8 cellular contexts compared by ENCODE assay signal in genomic region chr12:121806556-121807308, GRCh38. TPM values are rescaled to one million over a fixed set of nuclear protein-coding genes. Genes with fewer than 3 reads are reported as not detected.
A peak's percentile ranks its signal among the peaks of the same experiment; 100 is the strongest.
DNase-seq lines count a peak whose midpoint lies in the region; ATAC-seq lines count a peak whose summit lies in the region.

No MANE protein-coding gene starts in this region.

- CTCF ChIA-PET in activated naive CD4-positive, alpha-beta T cell treated with anti-CD3 and anti-CD28 coated beads, Interleukin-2, amount 10 ng/mL, durations not matched to agents 7 days and 5 days (lab: Charles Lee) = interaction anchor here (0.8 to 16.5 kb wide), 3 partner anchors 9 to 82 kb away, joined by 3 to 575 read pairs (median 3); partner anchors contain the start of genes PSMD9, RHOF and SETD1B

- H3K27ac Mint-ChIP-seq in activated naive CD4-positive, alpha-beta T cell treated with anti-CD3 and anti-CD28 coated beads, Interleukin-2, amount 10 ng/mL, durations not matched to agents 7 days and 5 days = peak overlapping the region; percentile 89
- peak overlapping the region; percentile 61 for H3K27ac Mint-ChIP-seq in activated T-helper 2 cell treated with anti-CD3 and anti-CD28 coated beads, Interferon-gamma antibody, Interleukin-2, Interleukin-4, amounts not matched to agents 10 μg/mL and 5 μg/mL and 100 μg/mL, durations not matched to agents 14 hours and 24 hours and 36 hours
- peak overlapping the region; percentile 70 to 93 for H3K27ac Mint-ChIP-seq in stimulated activated naive CD8-positive, alpha-beta T cell treated with anti-CD3 and anti-CD28 coated beads, Interleukin-15, amount 100 ng/mL, for 72 hours

- no peaks in the 10 kb centered on the region for H3K9me3 Mint-ChIP-seq in activated naive CD4-positive, alpha-beta T cell treated with anti-CD3 and anti-CD28 coated beads, Interleukin-2, amount 10 ng/mL, durations not matched to agents 7 days and 5 days
- no peaks in the 10 kb centered on the region for H3K9me3 Mint-ChIP-seq in activated T-helper 2 cell treated with anti-CD3 and anti-CD28 coated beads, Interferon-gamma antibody, Interleukin-2, Interleukin-4, amounts not matched to agents 10 μg/mL and 5 μg/mL and 100 μg/mL, durations not matched to agents 14 hours and 24 hours and 36 hours
- H3K9me3 Mint-ChIP-seq in stimulated activated naive CD8-positive, alpha-beta T cell treated with anti-CD3 and anti-CD28 coated beads, Interleukin-15, amount 100 ng/mL, for 72 hours = no peaks in the 10 kb centered on the region

- peak overlapping the region; percentile 94 for H3K4me3 Mint-ChIP-seq in activated naive CD4-positive, alpha-beta T cell treated with anti-CD3 and anti-CD28 coated beads, Interleukin-2, amount 10 ng/mL, durations not matched to agents 7 days and 5 days
- H3K4me3 Mint-ChIP-seq in activated T-helper 2 cell treated with anti-CD3 and anti-CD28 coated beads, Interferon-gamma antibody, Interleukin-2, Interleukin-4, amounts not matched to agents 10 μg/mL and 5 μg/mL and 100 μg/mL, durations not matched to agents 14 hours and 24 hours and 36 hours (ENCODE audit: low read depth) = peak overlapping the region; percentile 97
- peak overlapping the region; percentile 88 to 89 for H3K4me3 Mint-ChIP-seq in stimulated activated naive CD8-positive, alpha-beta T cell treated with anti-CD3 and anti-CD28 coated beads, Interleukin-15, amount 100 ng/mL, for 72 hours

- intact Hi-C loops in activated T-helper 2 cell treated with anti-CD3 and anti-CD28 coated beads, Interferon-gamma antibody, Interleukin-2, Interleukin-4, amounts not matched to agents 10 μg/mL and 5 μg/mL and 100 μg/mL, durations not matched to agents 14 hours and 24 hours and 36 hours (cut with micrococcal nuclease) = loop anchor here (10.0 kb wide), 2 partner anchors 342 to 698 kb away; partner anchors contain the start of gene ZCCHC8

- no peaks in the 10 kb centered on the region for H3K27me3 Mint-ChIP-seq in activated naive CD4-positive, alpha-beta T cell treated with anti-CD3 and anti-CD28 coated beads, Interleukin-2, amount 10 ng/mL, durations not matched to agents 7 days and 5 days
- no peaks in the 10 kb centered on the region for H3K27me3 Mint-ChIP-seq in activated T-helper 2 cell treated with anti-CD3 and anti-CD28 coated beads, Interferon-gamma antibody, Interleukin-2, Interleukin-4, amounts not matched to agents 10 μg/mL and 5 μg/mL and 100 μg/mL, durations not matched to agents 14 hours and 24 hours and 36 hours (ENCODE audit: low read depth)
- no peaks in the 10 kb centered on the region for H3K27me3 Mint-ChIP-seq in stimulated activated naive CD8-positive, alpha-beta T cell treated with anti-CD3 and anti-CD28 coated beads, Interleukin-15, amount 100 ng/mL, for 72 hours

- peaks cover 52% of the 10 kb centered on the region for H3K4me1 Mint-ChIP-seq in activated naive CD4-positive, alpha-beta T cell treated with anti-CD3 and anti-CD28 coated beads, Interleukin-2, amount 10 ng/mL, durations not matched to agents 7 days and 5 days
- peaks cover 28% of the 10 kb centered on the region for H3K4me1 Mint-ChIP-seq in activated T-helper 2 cell treated with anti-CD3 and anti-CD28 coated beads, Interferon-gamma antibody, Interleukin-2, Interleukin-4, amounts not matched to agents 10 μg/mL and 5 μg/mL and 100 μg/mL, durations not matched to agents 14 hours and 24 hours and 36 hours (ENCODE audit: low read depth)
- peaks cover 63% of the 10 kb centered on the region for H3K4me1 Mint-ChIP-seq in stimulated activated naive CD8-positive, alpha-beta T cell treated with anti-CD3 and anti-CD28 coated beads, Interleukin-15, amount 100 ng/mL, for 72 hours

- H3K36me3 Mint-ChIP-seq in activated naive CD4-positive, alpha-beta T cell treated with anti-CD3 and anti-CD28 coated beads, Interleukin-2, amount 10 ng/mL, durations not matched to agents 7 days and 5 days = peaks cover 52% of the 10 kb centered on the region
- peaks cover 57% of the 10 kb centered on the region for H3K36me3 Mint-ChIP-seq in activated T-helper 2 cell treated with anti-CD3 and anti-CD28 coated beads, Interferon-gamma antibody, Interleukin-2, Interleukin-4, amounts not matched to agents 10 μg/mL and 5 μg/mL and 100 μg/mL, durations not matched to agents 14 hours and 24 hours and 36 hours (ENCODE audit: low read depth)

- no peak for ATAC-seq in stimulated activated naive CD8-positive, alpha-beta T cell treated with anti-CD3 and anti-CD28 coated beads, Interleukin-15, amount 100 ng/mL, for 72 hours

- no peak for DNase-seq in activated naive CD4-positive, alpha-beta T cell treated with anti-CD3 and anti-CD28 coated beads, Interleukin-2, amount 10 ng/mL, durations not matched to agents 7 days and 5 days
- DNase-seq in activated naive CD4-positive, alpha-beta T cell (lab: John Stamatoyannopoulos, UW) = no peak
- DNase-seq in activated T-helper 2 cell treated with anti-CD3 and anti-CD28 coated beads, Interferon-gamma antibody, Interleukin-2, Interleukin-4, amounts not matched to agents 10 μg/mL and 5 μg/mL and 100 μg/mL, durations not matched to agents 14 hours and 24 hours and 36 hours (ENCODE audit: low spot score) = no peak
- DNase-seq in islet precursor cell = peak; percentile 69
- no peak for DNase-seq in stimulated activated naive CD8-positive, alpha-beta T cell treated with anti-CD3 and anti-CD28 coated beads, Interleukin-15, amount 100 ng/mL, for 72 hours
- DNase-seq in T-helper 9 cell = no peak
- DNase-seq in mucosa of gallbladder (ENCODE audit: low spot score) = no peak
- DNase-seq in epidermal melanocyte (ENCODE audit: insufficient read length, low spot score) = no peak

RNA-seq across cellular contexts. Expression of gene SETD1B, which starts 2.9 kb away (rescaled TPM):
- 23.3 and 24.0 TPM in 2 replicates for total RNA-seq in activated T-helper 2 cell treated with anti-CD3 and anti-CD28 coated beads, Interferon-gamma antibody, Interleukin-2, Interleukin-4, amounts not matched to agents 10 μg/mL and 5 μg/mL and 100 μg/mL, durations not matched to agents 14 hours and 24 hours and 36 hours
- 35.5 TPM for total RNA-seq in mucosa of gallbladder

RNA-seq across cellular contexts. Expression of gene RHOF, which starts 13.2 kb away (rescaled TPM):
- total RNA-seq in activated T-helper 2 cell treated with anti-CD3 and anti-CD28 coated beads, Interferon-gamma antibody, Interleukin-2, Interleukin-4, amounts not matched to agents 10 μg/mL and 5 μg/mL and 100 μg/mL, durations not matched to agents 14 hours and 24 hours and 36 hours = 115 and 119 TPM in 2 replicates
- 30.8 TPM for total RNA-seq in mucosa of gallbladder

RNA-seq across cellular contexts. Expression of gene HPD, which starts 51.9 kb away (rescaled TPM):
- total RNA-seq in activated T-helper 2 cell treated with anti-CD3 and anti-CD28 coated beads, Interferon-gamma antibody, Interleukin-2, Interleukin-4, amounts not matched to agents 10 μg/mL and 5 μg/mL and 100 μg/mL, durations not matched to agents 14 hours and 24 hours and 36 hours = not detected in 2 replicates
- total RNA-seq in mucosa of gallbladder = 2.8 TPM
